Comparison of ENCODE assay signal across 12 cellular contexts in the genomic region with DNA sequence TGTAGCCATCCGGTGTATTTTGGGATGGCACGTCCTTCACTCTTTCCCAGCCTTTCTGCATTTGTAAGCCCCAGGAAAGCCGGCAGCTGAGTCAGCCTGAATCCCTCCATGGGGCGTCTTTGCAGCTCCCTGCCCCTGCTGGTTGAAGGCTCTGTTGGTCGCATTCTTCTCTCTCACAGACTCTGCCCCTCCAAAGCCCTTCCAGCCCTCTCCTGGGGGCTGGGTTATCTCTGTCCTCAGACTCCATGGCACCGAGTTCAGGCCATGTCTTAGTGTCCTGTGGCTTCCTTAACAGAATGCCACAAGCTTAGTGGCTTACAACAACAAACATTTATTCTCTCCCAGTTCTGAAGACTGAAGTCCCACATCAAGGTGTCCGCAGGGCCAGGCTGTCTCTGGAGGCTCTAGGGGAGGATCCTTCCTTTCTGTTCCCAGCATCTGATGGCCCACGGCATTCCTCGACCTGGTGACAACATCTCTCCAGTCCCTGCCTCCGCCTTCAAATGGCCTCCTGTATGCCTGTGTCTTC.
DNase-seq lines count a peak whose midpoint lies in the region; ATAC-seq and TF ChIP-seq lines count a peak whose summit lies in the region.
"Had no signal": no experiment of that assay in that cellular context is flagged by ENCODE, and none has a peak within 500 bp of the region (broad histone marks: within the 10 kb centered on the region; RNA-seq: fewer than 3 reads in every experiment).

No MANE protein-coding gene starts in this region.

- ATAC-seq in DND-41 (ENCODE audit: insufficient read depth, low read depth): peak; percentile 15; the same call in 1 of the 3 replicates
- ATAC-seq in naive thymus-derived CD4-positive, alpha-beta T cell: no peak
- ATAC-seq in GM18867 (IDR thresholded peaks at IDR 0.05; ENCODE audit: unreplicated experiment): no peak

- peaks cover 5% of the 10 kb centered on the region; the same call in 1 of the 2 replicates for H3K4me1 ChIP-seq in DND-41 (ENCODE audit: insufficient read depth, low read length)
- peaks cover 87% of the 10 kb centered on the region for H3K4me1 ChIP-seq in OCI-LY1 (ENCODE audit: insufficient read depth, low read length, severe bottlenecking)
- H3K4me1 ChIP-seq in naive thymus-derived CD4-positive, alpha-beta T cell (ENCODE audit: control insufficient read depth in 2 of 2, insufficient read depth in 2 of 2, low read length in 2 of 2): peaks cover 50 to 69% of the 10 kb centered on the region in 2 donors

- POLR2A ChIA-PET in naive thymus-derived CD4-positive, alpha-beta T cell (lab: Charles Lee): interaction anchor here (1.0 to 2.8 kb wide), 6 partner anchors 12 to 62 kb away, joined by 4 to 16 read pairs (median 8); a partner anchor contains a TSS

- intact Hi-C loops in naive thymus-derived CD4-positive, alpha-beta T cell (cut with micrococcal nuclease): loop anchor here (1.0 to 10.0 kb wide), 9 partner anchors 16 to 418 kb away; a partner anchor contains a TSS

- H3K27me3 ChIP-seq in DND-41 (ENCODE audit: insufficient read depth, low read length, poor library complexity) (no peaks in the 10 kb centered on the region), OCI-LY1 (ENCODE audit: insufficient read depth, low read length) (no peaks in the 10 kb centered on the region)
- no peaks in the 10 kb centered on the region for H3K27me3 ChIP-seq in naive thymus-derived CD4-positive, alpha-beta T cell (ENCODE audit: control insufficient read depth in 2 of 2, insufficient read depth in 2 of 2, low read length in 2 of 2)
- H3K27me3 ChIP-seq: sigmoid colon, stomach had no signal

- no peak overlapping the region for H3K4me2 ChIP-seq in DND-41 (ENCODE audit: insufficient read depth, low read length)
- peak overlapping the region; percentile 30; the same call in 1 of the 2 replicates for H3K4me2 ChIP-seq in OCI-LY1 (ENCODE audit: low read length)

- H3K27ac ChIP-seq in DND-41 (ENCODE audit: low read length) (0 out of 2 replicates have a peak overlapping the region, but pooled peaks have one; percentile 1), OCI-LY1 (ENCODE audit: low read depth, low read length, poor library complexity, severe bottlenecking) (peak overlapping the region; percentile 71)
- H3K27ac ChIP-seq in naive thymus-derived CD4-positive, alpha-beta T cell (ENCODE audit: low read depth, low read length): peak overlapping the region; percentile 84
- H3K27ac ChIP-seq: sigmoid colon, stomach had no signal

- DNase-seq in DND-41 (no peak), chondrocyte (ENCODE audit: low spot score) (no peak), GM03348 (ENCODE audit: low spot score) (no peak)
- no peak for DNase-seq in naive thymus-derived CD4-positive, alpha-beta T cell
- DNase-seq in stimulated activated CD4-positive, alpha-beta T cell treated with anti-CD3 and anti-CD28 coated beads, Interleukin-4, amount 100 ng/mL, for 24 hours: no peak
- DNase-seq in stimulated activated CD4-positive, alpha-beta T cell treated with anti-CD3 and anti-CD28 coated beads, Interleukin-1b, Interleukin-23, amount 100 ng/mL, for 48 hours: no peak
- DNase-seq: activated CD4-positive, CD25-positive, alpha-beta regulatory T cell; sigmoid colon; stomach had no signal

- H3F3A ChIP-seq in OCI-LY1 (ENCODE audit: insufficient read depth, low read length): no peaks in the 10 kb centered on the region

- H3K9me3 ChIP-seq in DND-41 (ENCODE audit: insufficient read depth, low read length, severe bottlenecking) (no peaks in the 10 kb centered on the region), OCI-LY1 (ENCODE audit: low read length) (no peaks in the 10 kb centered on the region)
- H3K9me3 ChIP-seq in naive thymus-derived CD4-positive, alpha-beta T cell (ENCODE audit: control insufficient read depth in 2 of 3, low read length in 3 of 3): no peaks in the 10 kb centered on the region
- H3K9me3 ChIP-seq: sigmoid colon, stomach had no signal

- H3K36me3 ChIP-seq in DND-41 (ENCODE audit: insufficient read depth, low read length) (no peaks in the 10 kb centered on the region), OCI-LY1 (ENCODE audit: insufficient read depth, low read length) (peaks cover 44% of the 10 kb centered on the region)
- H3K36me3 ChIP-seq in naive thymus-derived CD4-positive, alpha-beta T cell (ENCODE audit: control insufficient read depth in 2 of 3, insufficient read depth in 3 of 3, low read length in 3 of 3): no peaks in the 10 kb centered on the region
- H3K36me3 ChIP-seq: sigmoid colon, stomach had no signal

- H3K27ac Mint-ChIP-seq in chondrocyte (ENCODE audit: unreplicated experiment): peak overlapping the region; percentile 76
- H3K27ac Mint-ChIP-seq in naive thymus-derived CD4-positive, alpha-beta T cell: peak overlapping the region; percentile 88 to 99 (median 94)

- H3K9me3 Mint-ChIP-seq in chondrocyte (ENCODE audit: low read depth): no peaks in the 10 kb centered on the region
- peaks cover 0 to 5% (median 0%) of the 10 kb centered on the region in 11 donors for H3K9me3 Mint-ChIP-seq in naive thymus-derived CD4-positive, alpha-beta T cell
- H3K9me3 Mint-ChIP-seq: dendritic cell treated with granulocyte-macrophage colony-stimulating factor and Interleukin-4, amounts not matched to agents 40 ng/mL and 50 ng/mL, for 4 days had no signal

- TF ChIP-seq CTCF in DND-41 (IDR thresholded peaks at IDR 0.05; ENCODE audit: borderline replicate concordance, extremely low read depth, low read length, poor library complexity, severe bottlenecking): no peak
- TF ChIP-seq CTCF in OCI-LY1 (IDR thresholded peaks at IDR 0.05; ENCODE audit: low read length): no peak
- peak; percentile 40 for TF ChIP-seq CTCF in chondrocyte (IDR thresholded peaks at IDR 0.05)

- H3K4me1 Mint-ChIP-seq in chondrocyte (ENCODE audit: low read depth): peaks cover 35% of the 10 kb centered on the region
- H3K4me1 Mint-ChIP-seq in naive thymus-derived CD4-positive, alpha-beta T cell: peaks cover 61 to 99% (median 91%) of the 10 kb centered on the region in 7 donors

- no peak overlapping the region for H3K4me3 ChIP-seq in DND-41 (ENCODE audit: low read depth in 1 of 2, low read length in 2 of 2)
- H3K4me3 ChIP-seq in OCI-LY1 (ENCODE audit: low read depth, low read length, poor library complexity, severe bottlenecking): peak overlapping the region; percentile 1
- peak overlapping the region; percentile 44 for H3K4me3 ChIP-seq in naive thymus-derived CD4-positive, alpha-beta T cell (ENCODE audit: low read length)
- H3K4me3 ChIP-seq: sigmoid colon, stomach had no signal

- H3K4me3 Mint-ChIP-seq in chondrocyte (ENCODE audit: unreplicated experiment): no peak overlapping the region
- H3K4me3 Mint-ChIP-seq in naive thymus-derived CD4-positive, alpha-beta T cell: peak overlapping the region; percentile 66 to 84 (median 78)
- H3K4me3 Mint-ChIP-seq: dendritic cell treated with granulocyte-macrophage colony-stimulating factor and Interleukin-4, amounts not matched to agents 40 ng/mL and 50 ng/mL, for 4 days had no signal

- H4K20me1 ChIP-seq in DND-41 (ENCODE audit: insufficient read depth, low read length): peaks cover 71% of the 10 kb centered on the region
- no peaks in the 10 kb centered on the region for H4K20me1 ChIP-seq in OCI-LY1 (ENCODE audit: insufficient read depth, low read length)

- H2AFZ ChIP-seq in DND-41 (ENCODE audit: low read depth, low read length): no peak overlapping the region
- H2AFZ ChIP-seq in OCI-LY1 (ENCODE audit: low read length): no peak overlapping the region

- CTCF ChIA-PET in naive thymus-derived CD4-positive, alpha-beta T cell (lab: Charles Lee): interaction anchor here (0.6 to 1.9 kb wide), 10 partner anchors 8 to 283 kb away, joined by 3 to 5 read pairs (median 4); a partner anchor contains a TSS

- no peaks in the 10 kb centered on the region for H3K36me3 Mint-ChIP-seq in chondrocyte (ENCODE audit: low read depth)
- peaks cover 0 to 19% (median 4%) of the 10 kb centered on the region in 5 donors for H3K36me3 Mint-ChIP-seq in naive thymus-derived CD4-positive, alpha-beta T cell

- no peaks in the 10 kb centered on the region for H3K9me2 ChIP-seq in OCI-LY1 (ENCODE audit: low read depth, low read length)

- H3K27me3 Mint-ChIP-seq in chondrocyte (ENCODE audit: low read depth): no peaks in the 10 kb centered on the region
- no peaks in the 10 kb centered on the region for H3K27me3 Mint-ChIP-seq in naive thymus-derived CD4-positive, alpha-beta T cell
- H3K27me3 Mint-ChIP-seq: dendritic cell treated with granulocyte-macrophage colony-stimulating factor and Interleukin-4, amounts not matched to agents 40 ng/mL and 50 ng/mL, for 4 days had no signal

- H3K79me2 ChIP-seq in DND-41 (ENCODE audit: insufficient read depth, low read length) (peaks cover 95% of the 10 kb centered on the region), OCI-LY1 (ENCODE audit: insufficient read depth, low read length) (peaks cover 83% of the 10 kb centered on the region)

- no peak overlapping the region for H3K9ac ChIP-seq in DND-41 (ENCODE audit: low read depth, low read length)
- no peak overlapping the region; the same call in 1 of the 2 replicates for H3K9ac ChIP-seq in OCI-LY1 (ENCODE audit: low read length)

Comparison
In these comparisons a context has a peak if more than half of its experiments do, and no peak if none do; other contexts are left out.
1. H3K27ac ChIP-seq: peak in every context shown above with its lines; median percentile 84 in naive thymus-derived CD4-positive, alpha-beta T cell; 71 in OCI-LY1; 1 in DND-41.
2. H3K4me3 ChIP-seq: peak in OCI-LY1 (single experiment) and naive thymus-derived CD4-positive, alpha-beta T cell (single experiment); none in DND-41 (0 of 2).